ENCODE assay signal across 9 cellular contexts in the genomic region with DNA sequence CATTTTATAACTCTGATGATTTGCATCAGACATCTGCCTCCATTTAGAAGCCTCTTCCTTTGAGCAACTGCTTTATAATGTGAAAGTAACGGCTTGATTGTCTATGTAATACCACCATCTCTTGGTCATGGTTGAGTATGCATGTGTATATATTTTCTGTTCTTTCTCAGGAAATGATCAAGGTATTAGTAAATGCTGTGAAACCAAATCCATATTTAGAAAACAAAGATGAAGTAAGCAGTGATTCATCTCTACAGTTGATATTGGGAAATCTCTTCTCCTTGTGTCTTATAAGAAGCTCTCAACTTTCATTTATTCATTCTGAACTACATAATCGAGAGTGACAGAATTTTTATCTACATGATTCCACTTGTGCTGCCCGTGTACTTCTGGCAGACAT.
DNase-seq lines count a peak whose midpoint lies in the region; ATAC-seq, FAIRE-seq and TF ChIP-seq lines count a peak whose summit lies in the region.
"Had no signal": no experiment of that assay in that cellular context is flagged by ENCODE, and none has a peak within 500 bp of the region (broad histone marks: within the 10 kb centered on the region; RNA-seq: fewer than 3 reads in every experiment).

No MANE protein-coding gene starts in this region.

- DNase-seq in H54 (ENCODE audit: insufficient read length, low spot score) (peak; percentile 2), M059J (ENCODE audit: low read depth) (peak; percentile 9), mammary epithelial cell (peak; percentile 89), medulla oblongata (ENCODE audit: extremely low spot score) (peak; percentile 55), NCI-H1436 treated with DMSO at 0.1 percent for 48 hours (lab: John Stamatoyannopoulos, UW) (no peak), HAP-1 (ENCODE audit: low spot score in 2 of 2) (no peak)
- DNase-seq: activated T-cell treated with anti-CD3 and anti-CD28 coated beads, Interleukin-2, amount 50 U/mL, for 72 hours had no signal

- peak overlapping the region; percentile 36 for H3K27ac ChIP-seq in mammary epithelial cell (ENCODE audit: insufficient read depth, low read depth, low read length)

- BruUV-seq in mammary epithelial cell (replicated peaks; lab: Mats Ljungman, UMichigan): no TSS peak

- H3K4me3 ChIP-seq in mammary epithelial cell (replicated peaks in 1 of 3; ENCODE audit: insufficient read depth in 1 of 3, low read depth in 2 of 3, low read length in 3 of 3) (peak overlapping the region in 1 of 3 experiments; percentile 4), HAP-1 (no peak overlapping the region)

- CTCF ChIA-PET in mammary epithelial cell (lab: Charles Lee; ENCODE audit: low non-redundant PET): interaction anchor here (0.6 to 0.7 kb wide), 4 partner anchors 10 to 1841 kb away, joined by 4 to 20 read pairs (median 4); no protein-coding TSS in a partner anchor

- H3K9ac ChIP-seq in mammary epithelial cell (ENCODE audit: insufficient read depth, low read length): peak overlapping the region; percentile 22

- no peak for TF ChIP-seq POLR2A in H54 (IDR thresholded peaks at IDR 0.05; ENCODE audit: low read depth, low read length)

- intact Hi-C loops in mammary epithelial cell (cut with micrococcal nuclease): loop anchor here (1.0 to 2.0 kb wide), 4 partner anchors 39 to 245 kb away; no protein-coding TSS in a partner anchor

- FAIRE-seq in H54 (lab: Jason Lieb, UNC): peak; percentile 71

- H4K20me1 ChIP-seq in mammary epithelial cell (ENCODE audit: insufficient read depth, low read length): no peaks in the 10 kb centered on the region

- H3K79me2 ChIP-seq in mammary epithelial cell (ENCODE audit: insufficient read depth, low read length): no peaks in the 10 kb centered on the region

- H3K9me3 ChIP-seq in mammary epithelial cell (replicated peaks; ENCODE audit: insufficient read depth, low read length): no peaks in the 10 kb centered on the region
- no peaks in the 10 kb centered on the region for H3K9me3 ChIP-seq in HAP-1

- in situ Hi-C loops in mammary epithelial cell (cut with MboI; ENCODE audit: low sequenced_read_pairs in 2 of 2) (loop anchor here (5.0 to 10.0 kb wide), 2 partner anchors 243 to 255 kb away; no protein-coding TSS in a partner anchor), HAP-1 (cut with MboI; ENCODE audit: low sequenced_read_pairs) (no loop called here)

- no peak for ATAC-seq in activated CD4-positive, CD25-positive, alpha-beta regulatory T cell treated with anti-CD3 and anti-CD28 coated beads, Interleukin-2, amount 50 U/mL, for 24 hours

- TF ChIP-seq CTCF in GM12873 (IDR thresholded peaks at IDR 0.05; ENCODE audit: insufficient read depth, low read depth, low read length, missing control alignments) (peak; percentile 38), mammary epithelial cell (conservative IDR thresholded peaks at IDR 0.05 in 1 of 2, IDR thresholded peaks at IDR 0.05 in 1 of 2; ENCODE audit: extremely low read depth in 1 of 2, insufficient read depth in 1 of 2, low read depth in 1 of 2, low read length in 2 of 2) (peak; percentile 57 to 60)

- 0% methylated on average over 3 of the region's 3 CpGs for WGBS in mammary epithelial cell (ENCODE audit: low coverage, missing lambda C conversion rate)

- no peak overlapping the region for H2AFZ ChIP-seq in mammary epithelial cell (ENCODE audit: low read depth, low read length)

- H3K4me2 ChIP-seq in mammary epithelial cell (ENCODE audit: insufficient read depth, low read depth, low read length): peak overlapping the region; percentile 59

- peaks cover 32% of the 10 kb centered on the region for H3K4me1 ChIP-seq in mammary epithelial cell (ENCODE audit: insufficient read depth, low read length)
- no peaks in the 10 kb centered on the region for H3K4me1 ChIP-seq in HAP-1

- H3K27me3 ChIP-seq in mammary epithelial cell (ENCODE audit: insufficient read depth, low read length) (no peaks in the 10 kb centered on the region), HAP-1 (ENCODE audit: low read depth) (no peaks in the 10 kb centered on the region; the same call in 1 of the 2 replicates)

- dilution Hi-C loops in mammary epithelial cell (cut with HindIII; ENCODE audit: low sequenced_read_pairs): no loop called here

- H3K36me3 ChIP-seq in mammary epithelial cell (ENCODE audit: insufficient read depth, low read length) (no peaks in the 10 kb centered on the region), HAP-1 (replicated peaks) (no peaks in the 10 kb centered on the region)

Comparison
In these comparisons a context has a peak if more than half of its experiments do, and no peak if none do; other contexts are left out.
1. DNase-seq: peak in H54 (single experiment), M059J (single experiment), mammary epithelial cell (single experiment) and medulla oblongata (single experiment); none in NCI-H1436 treated with DMSO at 0.1 percent for 48 hours (single experiment) and HAP-1 (0 of 2).